Comparison of ENCODE assay signal across 8 cellular contexts in the genomic region with DNA sequence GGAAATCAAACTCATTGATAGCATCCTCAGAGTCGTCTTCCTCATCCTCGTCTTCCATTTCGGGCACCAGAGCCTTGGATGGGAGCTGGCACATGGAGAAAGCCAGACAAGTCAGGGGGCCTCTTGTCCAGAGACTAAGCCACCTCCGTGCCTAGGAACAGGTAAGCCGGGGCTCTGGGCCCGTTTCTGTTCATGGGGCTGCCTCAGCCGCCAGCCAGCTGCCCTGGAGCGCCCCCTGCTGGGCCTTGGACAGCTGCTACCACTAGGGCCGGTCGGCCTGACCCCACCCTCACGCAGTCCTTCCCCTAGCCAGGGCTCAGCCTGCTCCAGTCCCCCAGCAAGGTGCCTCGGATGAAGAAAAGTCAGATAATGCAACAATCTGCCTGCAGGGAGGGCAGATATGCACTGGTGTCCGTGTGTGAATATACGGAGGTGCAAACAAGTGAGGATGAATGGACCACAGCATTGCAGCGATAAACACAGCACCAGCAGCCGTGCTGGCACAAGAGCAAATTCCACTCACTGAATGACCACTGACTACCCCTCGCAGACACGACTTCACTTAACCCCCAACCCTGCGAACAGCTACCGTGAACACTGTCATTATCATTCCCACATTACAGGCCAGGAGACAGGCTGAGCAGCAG. TPM values are rescaled to one million over a fixed set of nuclear protein-coding genes. Genes with fewer than 3 reads are reported as not detected.
DNase-seq lines count a peak whose midpoint lies in the region; ATAC-seq and TF ChIP-seq lines count a peak whose summit lies in the region.

No MANE protein-coding gene starts in this region.

- H3K4me3 ChIP-seq in GM06990 (replicated peaks; ENCODE audit: low read depth, low read length), result no peak overlapping the region
- no peak overlapping the region for H3K4me3 ChIP-seq in MM.1S (ENCODE audit: low read length)
- no peak overlapping the region for H3K4me3 ChIP-seq in colonic mucosa

- no peaks in the 10 kb centered on the region for H3K27me3 ChIP-seq in GM06990 (replicated peaks; ENCODE audit: control insufficient read depth, insufficient read depth, low read length)
- no peaks in the 10 kb centered on the region for H3K27me3 ChIP-seq in MM.1S (replicated peaks; ENCODE audit: insufficient read depth, low read length)
- H3K27me3 ChIP-seq in colonic mucosa, result no peaks in the 10 kb centered on the region

- H3K4me2 ChIP-seq in MM.1S (ENCODE audit: low read depth, low read length), result no peak overlapping the region

- H3K9ac ChIP-seq in MM.1S (ENCODE audit: low read length) (no peak overlapping the region), colonic mucosa (ENCODE audit: low read depth in 2 of 2, low read length in 2 of 2) (peak overlapping the region in 1 of 2 donors; percentile 8)

- no peaks in the 10 kb centered on the region for H3K4me1 ChIP-seq in MM.1S (ENCODE audit: low read length)
- no peaks in the 10 kb centered on the region for H3K4me1 ChIP-seq in colonic mucosa

- no peaks in the 10 kb centered on the region for H3K9me3 ChIP-seq in MM.1S (replicated peaks; ENCODE audit: insufficient read depth, low read length)
- H3K9me3 ChIP-seq in colonic mucosa, result no peaks in the 10 kb centered on the region

- no peak overlapping the region for H3K27ac ChIP-seq in MM.1S (ENCODE audit: low read length)
- H3K27ac ChIP-seq in colonic mucosa, result no peak overlapping the region

- intact Hi-C loops in colonic mucosa (cut with DNase I), result no loop called here

- ATAC-seq in HG02840 (IDR thresholded peaks at IDR 0.05; ENCODE audit: low FRiP score, unreplicated experiment) (no peak), HG02623 (IDR thresholded peaks at IDR 0.05; ENCODE audit: unreplicated experiment) (no peak)

- H2AFZ ChIP-seq in MM.1S (ENCODE audit: low read length), result no peak overlapping the region

- H3F3A ChIP-seq in MM.1S (ENCODE audit: insufficient read depth, low read length), result peaks cover 8% of the 10 kb centered on the region; the same call in 1 of the 2 replicates

- H3K79me2 ChIP-seq in MM.1S (ENCODE audit: low read length), result peaks cover 70% of the 10 kb centered on the region

- DNase-seq in GM06990 (ENCODE audit: extremely low read depth, insufficient read length) (peak; percentile 69), MM.1S (peak; percentile 73), colonic mucosa (peak; percentile 72), medulla oblongata (ENCODE audit: extremely low spot score) (peak; percentile 61)
- DNase-seq in activated CD4-positive, alpha-beta T cell treated with anti-CD3 and anti-CD28 coated beads, Interleukin-2, amount 50 U/mL, for 1 hour, result peak; percentile 84
- DNase-seq in stimulated activated CD8-positive, alpha-beta memory T cell treated with anti-CD3 and anti-CD28 coated beads, Interleukin-2, amount 100 ng/mL, for 1 hour (ENCODE audit: low read depth in 2 of 2), result peak; percentile 65 to 74

- H4K20me1 ChIP-seq in MM.1S (ENCODE audit: insufficient read depth, low read length), result 0 out of 2 replicates have a peak, but pooled peaks cover 15% of the 10 kb centered on the region

- H3K36me3 ChIP-seq in GM06990 (ENCODE audit: control insufficient read depth, insufficient read depth, low read length) (peaks cover 75% of the 10 kb centered on the region), MM.1S (replicated peaks; ENCODE audit: insufficient read depth, low read length) (peaks cover 10% of the 10 kb centered on the region), colonic mucosa (peaks cover 36% of the 10 kb centered on the region)

- no peaks in the 10 kb centered on the region for H3K9me2 ChIP-seq in MM.1S (replicated peaks; ENCODE audit: insufficient read depth, low read length)

- TF ChIP-seq CTCF in GM06990 (IDR thresholded peaks at IDR 0.05; ENCODE audit: insufficient read depth, low read length, poor library complexity, severe bottlenecking), result peak; percentile 98
- TF ChIP-seq CTCF in MM.1S (IDR thresholded peaks at IDR 0.05; ENCODE audit: low read length), result peak; percentile 94
- peak; percentile 94 for TF ChIP-seq CTCF in colonic mucosa (IDR thresholded peaks at IDR 0.05)

RNA-seq across cellular contexts. Expression of a gene that starts 11.9 kb away (rescaled TPM):
- 10 to 100 TPM; 60.9 to 61.8 TPM for total RNA-seq in colonic mucosa

RNA-seq across cellular contexts. Expression of a gene that starts 17.0 kb away (rescaled TPM):
- total RNA-seq in colonic mucosa, result 10 to 100 TPM in 1 of 2 donors, 1 to 10 TPM in 1; 8.4 to 10.4 TPM

RNA-seq across cellular contexts. Expression of a gene that starts 17.4 kb away (rescaled TPM):
- total RNA-seq in colonic mucosa, result 10 to 100 TPM; 56.5 to 90.0 TPM

RNA-seq across cellular contexts. Expression of a gene that starts 59.6 kb away (rescaled TPM):
- 100 to 1,000 TPM in 1 of 2 donors, 10 to 100 TPM in 1; 84.3 to 169 TPM for total RNA-seq in colonic mucosa
